In genomic region chr10:46308666-46309450, GRCh38 we compare ENCODE assay signal across 20 cellular contexts. TPM values are rescaled to one million over a fixed set of nuclear protein-coding genes. Genes with fewer than 3 reads are reported as not detected.
"Had no signal": no experiment of that assay in that cellular context is flagged by ENCODE, and none has a peak within 500 bp of the region (broad histone marks: within the 10 kb centered on the region; RNA-seq: fewer than 3 reads in every experiment).

No MANE protein-coding gene starts in this region.

- H3K4me3 Mint-ChIP-seq: activated naive CD8-positive, alpha-beta T cell treated with anti-CD3 and anti-CD28 coated beads for 36 hours; activated T-cell treated with anti-CD3 and anti-CD28 coated beads, Interleukin-2, amount 50 U/mL, for 24 hours; immature natural killer cell; memory B cell; nephron progenitor cell; stimulated activated effector memory CD8-positive, alpha-beta T cell treated with anti-CD3 and anti-CD28 coated beads, Interleukin-12 subunit alpha, Interleukin-12 subunit beta, amount 100 ng/mL, for 72 hours; type B pancreatic cell had no signal

- H3K36me3 ChIP-seq: brain microvascular endothelial cell, ovary had no signal

- H3K27me3 ChIP-seq: ovary had no signal

- H3K27me3 Mint-ChIP-seq: activated naive CD8-positive, alpha-beta T cell treated with anti-CD3 and anti-CD28 coated beads for 36 hours; activated T-cell treated with anti-CD3 and anti-CD28 coated beads, Interleukin-2, amount 50 U/mL, for 24 hours; memory B cell; type B pancreatic cell had no signal

- ATAC-seq: esophagus mucosa; left colon; stimulated activated effector memory CD8-positive, alpha-beta T cell treated with anti-CD3 and anti-CD28 coated beads, Interleukin-12 subunit alpha, Interleukin-12 subunit beta, amount 100 ng/mL, for 72 hours had no signal

- H3K27ac ChIP-seq: brain microvascular endothelial cell, ovary had no signal

- H3K4me3 ChIP-seq: ovary had no signal

- H3K36me3 Mint-ChIP-seq: activated naive CD8-positive, alpha-beta T cell treated with anti-CD3 and anti-CD28 coated beads for 36 hours; immature natural killer cell; memory B cell; stimulated activated effector memory CD8-positive, alpha-beta T cell treated with anti-CD3 and anti-CD28 coated beads, Interleukin-12 subunit alpha, Interleukin-12 subunit beta, amount 100 ng/mL, for 72 hours; type B pancreatic cell had no signal

- H3K9me3 ChIP-seq: ovary had no signal

- DNase-seq: activated CD4-positive, alpha-beta T cell treated with anti-CD3 and anti-CD28 coated beads, Interleukin-2, amount 50 U/mL, for 4 hours; activated effector memory CD4-positive, alpha-beta T cell treated with Interleukin-2 at 50 U/mL for 16 hours; activated naive CD8-positive, alpha-beta T cell treated with anti-CD3 and anti-CD28 coated beads for 36 hours; brain microvascular endothelial cell; cerebellar nuclear complex; immature natural killer cell; nephron progenitor cell; small intestine; substantia nigra; T-helper 2 cell had no signal

- H3K27ac Mint-ChIP-seq: activated naive CD8-positive, alpha-beta T cell treated with anti-CD3 and anti-CD28 coated beads for 36 hours; activated T-cell treated with anti-CD3 and anti-CD28 coated beads, Interleukin-2, amount 50 U/mL, for 24 hours; immature natural killer cell; memory B cell; nephron progenitor cell; stimulated activated effector memory CD8-positive, alpha-beta T cell treated with anti-CD3 and anti-CD28 coated beads, Interleukin-12 subunit alpha, Interleukin-12 subunit beta, amount 100 ng/mL, for 72 hours; type B pancreatic cell had no signal

- H3K4me1 Mint-ChIP-seq: activated naive CD8-positive, alpha-beta T cell treated with anti-CD3 and anti-CD28 coated beads for 36 hours; immature natural killer cell; memory B cell had no signal

- H3K9me3 Mint-ChIP-seq: activated naive CD8-positive, alpha-beta T cell treated with anti-CD3 and anti-CD28 coated beads for 36 hours; activated T-cell treated with anti-CD3 and anti-CD28 coated beads, Interleukin-2, amount 50 U/mL, for 24 hours; immature natural killer cell; memory B cell; nephron progenitor cell; stimulated activated effector memory CD8-positive, alpha-beta T cell treated with anti-CD3 and anti-CD28 coated beads, Interleukin-12 subunit alpha, Interleukin-12 subunit beta, amount 100 ng/mL, for 72 hours; type B pancreatic cell had no signal

RNA-seq across cellular contexts. Expression of gene ANTXRL, which starts 22.1 kb away (rescaled TPM):
- total RNA-seq: activated naive CD8-positive, alpha-beta T cell treated with anti-CD3 and anti-CD28 coated beads for 36 hours; dermis microvascular lymphatic vessel endothelial cell; esophagus mucosa; glomerular endothelial cell; left colon; renal cortical epithelial cell had no signal
